Comparison of ENCODE assay signal across 28 cellular contexts in genomic region chr17:40150215-40150614, GRCh38. TPM values are rescaled to one million over a fixed set of nuclear protein-coding genes. Genes with fewer than 3 reads are reported as not detected.
A peak's percentile ranks its signal among the peaks of the same experiment; 100 is the strongest.
DNase-seq lines count a peak whose midpoint lies in the region; ATAC-seq lines count a peak whose summit lies in the region.
"Had no signal": no experiment of that assay in that cellular context is flagged by ENCODE, and none has a peak within 500 bp of the region (broad histone marks: within the 10 kb centered on the region; RNA-seq: fewer than 3 reads in every experiment).

No MANE protein-coding gene starts in this region.

- no peak overlapping the region for H3K4me3 ChIP-seq in BLaER1 treated with 17β-estradiol and CSF1 and Interleukin-3, amounts not matched to agents 10 nM and 100 nM
- H3K4me3 ChIP-seq: ascending aorta, GM12878, HAP-1, lung, SK-N-MC, upper lobe of left lung had no signal

- H3K4me2 ChIP-seq in BLaER1 treated with 17β-estradiol and CSF1 and Interleukin-3, amounts not matched to agents 10 nM and 100 nM = peak overlapping the region in 8 of 11 experiments; percentile 3 to 90 (median 47); a peak in 8 of 22 replicates

- ATAC-seq in activated CD4-positive, alpha-beta T cell treated with anti-CD3 and anti-CD28 coated beads for 36 hours = no peak
- ATAC-seq in naive B cell (ENCODE audit: low read depth in 2 of 2) (no peak), HG02885 (IDR thresholded peaks at IDR 0.05; ENCODE audit: poor library complexity, unreplicated experiment) (no peak), GM21447 (IDR thresholded peaks at IDR 0.05; ENCODE audit: unreplicated experiment) (no peak), left cardiac atrium (no peak)
- ATAC-seq: activated naive CD4-positive, alpha-beta T cell treated with anti-CD3 and anti-CD28 coated beads, Interleukin-2, amount 50 U/mL, for 72 hours; GM12878 had no signal

- no peaks in the 10 kb centered on the region for H3K27me3 ChIP-seq in BLaER1 treated with 17β-estradiol and CSF1 and Interleukin-3, amounts not matched to agents 10 nM and 100 nM
- H3K27me3 ChIP-seq: ascending aorta, upper lobe of left lung had no signal

- H3K4me3 Mint-ChIP-seq in activated CD4-positive, alpha-beta T cell treated with anti-CD3 and anti-CD28 coated beads for 36 hours = no peak overlapping the region
- H3K4me3 Mint-ChIP-seq in activated T-helper 1 cell treated with anti-CD3 and anti-CD28 coated beads, Interleukin-12 subunit alpha, Interleukin-12 subunit beta, Interleukin-2, Interleukin-4 antibody, amounts not matched to agents 30 ng/mL and 10 ng/mL and 1 ng/mL, durations not matched to agents 14 hours and 24 hours and 36 hours = no peak overlapping the region
- H3K4me3 Mint-ChIP-seq in naive B cell = no peak overlapping the region
- H3K4me3 Mint-ChIP-seq: B cell; T-helper 1 cell treated with Interleukin-12 subunit alpha and Interleukin-12 subunit beta and Interleukin-4 antibody, amounts not matched to agents 30 μg/mL and 1 μg/mL, for 36 hours had no signal

- H3K27ac ChIP-seq in BLaER1 treated with 17β-estradiol and CSF1 and Interleukin-3, amounts not matched to agents 10 nM and 100 nM = no peak overlapping the region
- H3K27ac ChIP-seq: ascending aorta, SK-N-MC, upper lobe of left lung, VCaP had no signal

- POLR2A ChIA-PET in activated CD4-positive, alpha-beta T cell treated with anti-CD3 and anti-CD28 coated beads for 36 hours (lab: Charles Lee) = interaction anchor here (1.1 to 3.1 kb wide), 2 partner anchors 10 to 13 kb away, joined by 4 to 35 read pairs; partner anchors contain the start of gene CASC3

- peaks cover 20 to 43% (median 36%) of the 10 kb centered on the region in 10 experiments for H3K4me1 ChIP-seq in BLaER1 treated with 17β-estradiol and CSF1 and Interleukin-3, amounts not matched to agents 10 nM and 100 nM

- peaks cover 2% of the 10 kb centered on the region for H3K9me3 Mint-ChIP-seq in activated CD4-positive, alpha-beta T cell treated with anti-CD3 and anti-CD28 coated beads for 36 hours (ENCODE audit: low read depth)
- peaks cover 3% of the 10 kb centered on the region for H3K9me3 Mint-ChIP-seq in activated T-helper 1 cell treated with anti-CD3 and anti-CD28 coated beads, Interleukin-12 subunit alpha, Interleukin-12 subunit beta, Interleukin-2, Interleukin-4 antibody, amounts not matched to agents 30 ng/mL and 10 ng/mL and 1 ng/mL, durations not matched to agents 14 hours and 24 hours and 36 hours
- H3K9me3 Mint-ChIP-seq in naive B cell = no peaks in the 10 kb centered on the region
- H3K9me3 Mint-ChIP-seq: T-helper 1 cell treated with Interleukin-12 subunit alpha and Interleukin-12 subunit beta and Interleukin-4 antibody, amounts not matched to agents 30 μg/mL and 1 μg/mL, for 36 hours had no signal

- H3K9ac ChIP-seq in BLaER1 treated with 17β-estradiol and CSF1 and Interleukin-3, amounts not matched to agents 10 nM and 100 nM = peak overlapping the region in 1 of 11 experiments; percentile 19; a peak in 1 of 22 replicates

- no peaks in the 10 kb centered on the region for H3K27me3 Mint-ChIP-seq in activated CD4-positive, alpha-beta T cell treated with anti-CD3 and anti-CD28 coated beads for 36 hours
- no peaks in the 10 kb centered on the region for H3K27me3 Mint-ChIP-seq in activated T-helper 1 cell treated with anti-CD3 and anti-CD28 coated beads, Interleukin-12 subunit alpha, Interleukin-12 subunit beta, Interleukin-2, Interleukin-4 antibody, amounts not matched to agents 30 ng/mL and 10 ng/mL and 1 ng/mL, durations not matched to agents 14 hours and 24 hours and 36 hours (ENCODE audit: insufficient read depth)
- H3K27me3 Mint-ChIP-seq in naive B cell = no peaks in the 10 kb centered on the region
- H3K27me3 Mint-ChIP-seq: B cell had no signal

- H3K27ac Mint-ChIP-seq in activated CD4-positive, alpha-beta T cell treated with anti-CD3 and anti-CD28 coated beads for 36 hours = peak overlapping the region; percentile 49
- H3K27ac Mint-ChIP-seq in activated T-helper 1 cell treated with anti-CD3 and anti-CD28 coated beads, Interleukin-12 subunit alpha, Interleukin-12 subunit beta, Interleukin-2, Interleukin-4 antibody, amounts not matched to agents 30 ng/mL and 10 ng/mL and 1 ng/mL, durations not matched to agents 14 hours and 24 hours and 36 hours = peak overlapping the region; percentile 45
- peak overlapping the region in 5 of 6 donors; percentile 3 to 88 (median 83) for H3K27ac Mint-ChIP-seq in naive B cell
- H3K27ac Mint-ChIP-seq: B cell; T-helper 1 cell treated with Interleukin-12 subunit alpha and Interleukin-12 subunit beta and Interleukin-4 antibody, amounts not matched to agents 30 μg/mL and 1 μg/mL, for 36 hours had no signal

- no peaks in the 10 kb centered on the region for H3K9me3 ChIP-seq in BLaER1 treated with 17β-estradiol and CSF1 and Interleukin-3, amounts not matched to agents 10 nM and 100 nM (replicated peaks in 1 of 11)
- H3K9me3 ChIP-seq: ascending aorta, HAP-1, upper lobe of left lung had no signal

- DNase-seq in activated CD4-positive, alpha-beta T cell treated with anti-CD3 and anti-CD28 coated beads for 36 hours = no peak
- DNase-seq in activated CD4-positive, alpha-beta T cell treated with anti-CD3 and anti-CD28 coated beads for 4 hours = no peak
- DNase-seq in activated T-helper 1 cell treated with anti-CD3 and anti-CD28 coated beads, Interleukin-12 subunit alpha, Interleukin-12 subunit beta, Interleukin-2, Interleukin-4 antibody, amounts not matched to agents 30 ng/mL and 10 ng/mL and 1 ng/mL, durations not matched to agents 14 hours and 24 hours and 36 hours (ENCODE audit: low spot score) = no peak
- DNase-seq in naive B cell = no peak
- no peak for DNase-seq in left cardiac atrium
- DNase-seq: activated CD4-positive, alpha-beta T cell treated with anti-CD3 and anti-CD28 coated beads, Interleukin-2, amount 50 U/mL, for 48 hours; activated T-cell treated with anti-CD3 and anti-CD28 coated beads, Interleukin-2, amount 50 U/mL, for 48 hours; dermis blood vessel endothelial cell; glutamatergic neuron; NCI-H1105 treated with DMSO at 0.1 percent for 48 hours; NCI-H2029 treated with DMSO at 0.1 percent for 48 hours; NCI-H345; NCI-H748 treated with DMSO at 0.1 percent for 48 hours; stimulated activated CD8-positive, alpha-beta memory T cell treated with anti-CD3 and anti-CD28 coated beads, Interleukin-4, amount 100 ng/mL, for 48 hours; substantia nigra; upper lobe of left lung had no signal

- H4K20me1 ChIP-seq in BLaER1 treated with 17β-estradiol and CSF1 and Interleukin-3, amounts not matched to agents 10 nM and 100 nM = peaks cover 39 to 94% (median 74%) of the 10 kb centered on the region in 11 experiments; a peak in 20 of 22 replicates

- peaks cover 57% of the 10 kb centered on the region for H3K36me3 Mint-ChIP-seq in activated CD4-positive, alpha-beta T cell treated with anti-CD3 and anti-CD28 coated beads for 36 hours (ENCODE audit: low read depth)
- peaks cover 49% of the 10 kb centered on the region for H3K36me3 Mint-ChIP-seq in activated T-helper 1 cell treated with anti-CD3 and anti-CD28 coated beads, Interleukin-12 subunit alpha, Interleukin-12 subunit beta, Interleukin-2, Interleukin-4 antibody, amounts not matched to agents 30 ng/mL and 10 ng/mL and 1 ng/mL, durations not matched to agents 14 hours and 24 hours and 36 hours (ENCODE audit: low read depth)
- H3K36me3 Mint-ChIP-seq in naive B cell = peaks cover 9 to 15% of the 10 kb centered on the region in 2 donors

- intact Hi-C loops in activated CD4-positive, alpha-beta T cell treated with anti-CD3 and anti-CD28 coated beads for 36 hours (cut with DNase I, micrococcal nuclease) = loop anchor here (5.0 kb wide), 3 partner anchors 38 to 1423 kb away; no protein-coding TSS in a partner anchor
- intact Hi-C loops in activated T-helper 1 cell treated with anti-CD3 and anti-CD28 coated beads, Interleukin-12 subunit alpha, Interleukin-12 subunit beta, Interleukin-2, Interleukin-4 antibody, amounts not matched to agents 30 ng/mL and 10 ng/mL and 1 ng/mL, durations not matched to agents 14 hours and 24 hours and 36 hours (cut with micrococcal nuclease) = no loop called here
- intact Hi-C loops in left cardiac atrium (cut with DNase I) = no loop called here

- CTCF ChIA-PET in activated CD4-positive, alpha-beta T cell treated with anti-CD3 and anti-CD28 coated beads for 36 hours (lab: Charles Lee) = interaction anchor here (0.6 to 1.2 kb wide), 4 partner anchors 18 to 92 kb away, joined by 3 read pairs; no protein-coding TSS in a partner anchor

- peaks cover 82 to 100% (median 92%) of the 10 kb centered on the region in 11 experiments for H3K36me3 ChIP-seq in BLaER1 treated with 17β-estradiol and CSF1 and Interleukin-3, amounts not matched to agents 10 nM and 100 nM

- peaks cover 67% of the 10 kb centered on the region for H3K4me1 Mint-ChIP-seq in activated CD4-positive, alpha-beta T cell treated with anti-CD3 and anti-CD28 coated beads for 36 hours
- peaks cover 51% of the 10 kb centered on the region for H3K4me1 Mint-ChIP-seq in activated T-helper 1 cell treated with anti-CD3 and anti-CD28 coated beads, Interleukin-12 subunit alpha, Interleukin-12 subunit beta, Interleukin-2, Interleukin-4 antibody, amounts not matched to agents 30 ng/mL and 10 ng/mL and 1 ng/mL, durations not matched to agents 14 hours and 24 hours and 36 hours (ENCODE audit: low read depth)
- peaks cover 31 to 61% (median 48%) of the 10 kb centered on the region in 3 donors for H3K4me1 Mint-ChIP-seq in naive B cell

RNA-seq across cellular contexts. Expression of gene CASC3, which starts 9.9 kb away (rescaled TPM):
- total RNA-seq in activated CD4-positive, alpha-beta T cell treated with anti-CD3 and anti-CD28 coated beads for 36 hours = 100 to 1,000 TPM in 1 of 2 experiments, 10 to 100 TPM in 1; 88.3 to 104 TPM
- total RNA-seq in activated T-helper 1 cell treated with anti-CD3 and anti-CD28 coated beads, Interleukin-12 subunit alpha, Interleukin-12 subunit beta, Interleukin-2, Interleukin-4 antibody, amounts not matched to agents 30 ng/mL and 10 ng/mL and 1 ng/mL, durations not matched to agents 14 hours and 24 hours and 36 hours = 117 TPM in 2 replicates
- polyA plus RNA-seq in naive B cell (ENCODE audit: low read depth in 6 of 6) = 10 to 100 TPM; 31.8 to 60.5 (median 44.5) TPM
- 10 to 100 TPM; 49.6 to 53.1 TPM for total RNA-seq in left cardiac atrium

RNA-seq across cellular contexts. Expression of gene RAPGEFL1, which starts 27.1 kb away (rescaled TPM):
- total RNA-seq in activated CD4-positive, alpha-beta T cell treated with anti-CD3 and anti-CD28 coated beads for 36 hours = 1 to 10 TPM; 5.1 to 6.2 TPM
- total RNA-seq in activated T-helper 1 cell treated with anti-CD3 and anti-CD28 coated beads, Interleukin-12 subunit alpha, Interleukin-12 subunit beta, Interleukin-2, Interleukin-4 antibody, amounts not matched to agents 30 ng/mL and 10 ng/mL and 1 ng/mL, durations not matched to agents 14 hours and 24 hours and 36 hours = 11.8 and 13.0 TPM in 2 replicates
- polyA plus RNA-seq in naive B cell (ENCODE audit: low read depth in 6 of 6) = under 1 TPM in 4 of 6 donors, not detected in 2; 0.10 to 0.56 (median 0.43) TPM
- total RNA-seq in left cardiac atrium = 1 to 10 TPM; 2.8 to 4.6 TPM

RNA-seq across cellular contexts. Expression of gene MSL1, which starts 28.4 kb away (rescaled TPM):
- total RNA-seq in activated CD4-positive, alpha-beta T cell treated with anti-CD3 and anti-CD28 coated beads for 36 hours = 10 to 100 TPM; 81.7 to 89.6 TPM
- total RNA-seq in activated T-helper 1 cell treated with anti-CD3 and anti-CD28 coated beads, Interleukin-12 subunit alpha, Interleukin-12 subunit beta, Interleukin-2, Interleukin-4 antibody, amounts not matched to agents 30 ng/mL and 10 ng/mL and 1 ng/mL, durations not matched to agents 14 hours and 24 hours and 36 hours = 87.6 and 88.2 TPM in 2 replicates
- 10 to 100 TPM in 2 of 6 donors, 1 to 10 TPM in 4; 7.7 to 13.1 (median 9.2) TPM for polyA plus RNA-seq in naive B cell (ENCODE audit: low read depth in 6 of 6)
- 10 to 100 TPM; 54.0 to 57.8 TPM for total RNA-seq in left cardiac atrium

RNA-seq across cellular contexts. Expression of gene NR1D1, which starts 49.8 kb away (rescaled TPM):
- 1 to 10 TPM; 5.2 to 5.4 TPM for total RNA-seq in activated CD4-positive, alpha-beta T cell treated with anti-CD3 and anti-CD28 coated beads for 36 hours
- 8.7 and 9.6 TPM in 2 replicates for total RNA-seq in activated T-helper 1 cell treated with anti-CD3 and anti-CD28 coated beads, Interleukin-12 subunit alpha, Interleukin-12 subunit beta, Interleukin-2, Interleukin-4 antibody, amounts not matched to agents 30 ng/mL and 10 ng/mL and 1 ng/mL, durations not matched to agents 14 hours and 24 hours and 36 hours
- 1 to 10 TPM in 5 of 6 donors, not detected in 1; 1.1 to 2.9 (median 2.1) TPM for polyA plus RNA-seq in naive B cell (ENCODE audit: low read depth in 6 of 6)
- 10 to 100 TPM; 17.1 to 19.5 TPM for total RNA-seq in left cardiac atrium

Comparison
In these comparisons a context has a peak if more than half of its experiments do, and no peak if none do; other contexts are left out.
1. intact Hi-C loops: an anchor here in activated CD4-positive, alpha-beta T cell treated with anti-CD3 and anti-CD28 coated beads for 36 hours (5.0 kb wide); none called in activated T-helper 1 cell treated with anti-CD3 and anti-CD28 coated beads, Interleukin-12 subunit alpha, Interleukin-12 subunit beta, Interleukin-2, Interleukin-4 antibody, amounts not matched to agents 30 ng/mL and 10 ng/mL and 1 ng/mL, durations not matched to agents 14 hours and 24 hours and 36 hours and left cardiac atrium.